In genomic region chr14:69637503-69638030, GRCh38 we compare ENCODE assay signal across 1 cellular context.
TF ChIP-seq lines count a peak whose summit lies in the region.

No MANE protein-coding gene starts in this region.

TF ChIP-seq in K562, 482 proteins besides CTCF, POLR2A, EP300 and RAD21 (continued from another document and continues in another):
- TF ChIP-seq TSHZ1 (CRISPR knock-in tag; IDR thresholded peaks at IDR 0.05) (no peak), ZBTB2 (IDR thresholded peaks at IDR 0.05) (no peak), RBM17 (IDR thresholded peaks at IDR 0.05; ENCODE audit: borderline replicate concordance, low read depth, low read length) (no peak), FOXP4 (CRISPR knock-in tag; IDR thresholded peaks at IDR 0.05; ENCODE audit: borderline replicate concordance) (no peak), PHF8 (IDR thresholded peaks at IDR 0.05; ENCODE audit: borderline replicate concordance, low read length) (no peak), RUNX1 (IDR thresholded peaks at IDR 0.05; ENCODE audit: low read depth) (no peak), BHLHE40 (IDR thresholded peaks at IDR 0.05; ENCODE audit: low read length) (peak; percentile 91), ZNF512 (tag; IDR thresholded peaks at IDR 0.05) (no peak), THRAP3 (IDR thresholded peaks at IDR 0.05; ENCODE audit: borderline replicate concordance) (no peak), KLF6 (CRISPR knock-in tag; IDR thresholded peaks at IDR 0.05; ENCODE audit: borderline replicate concordance) (no peak), TAF15 (IDR thresholded peaks at IDR 0.05; ENCODE audit: low read depth, low read length) (no peak), RFX1 (IDR thresholded peaks at IDR 0.05) (no peak), L3MBTL2 (IDR thresholded peaks at IDR 0.05) (no peak), TRIM24 (IDR thresholded peaks at IDR 0.05) (no peak), BRD9 (IDR thresholded peaks at IDR 0.05; ENCODE audit: low read depth, partially characterized antibody) (no peak), ZBTB5 (IDR thresholded peaks at IDR 0.05) (no peak), ATF4 (CRISPR knock-in tag; IDR thresholded peaks at IDR 0.05) (no peak), ZBTB9 (CRISPR knock-in tag; IDR thresholded peaks at IDR 0.05) (no peak), CBFA2T3 (IDR thresholded peaks at IDR 0.05) (peak; percentile 72), MBD1 (CRISPR knock-in tag; IDR thresholded peaks at IDR 0.05) (no peak), CREM (IDR thresholded peaks at IDR 0.05; ENCODE audit: low read depth) (no peak), ZNF354B (CRISPR knock-in tag; IDR thresholded peaks at IDR 0.05) (no peak), ZBTB7A (IDR thresholded peaks at IDR 0.05; ENCODE audit: borderline replicate concordance, control insufficient read depth, low read depth, low read length) (no peak), ZNF395 (CRISPR knock-in tag; IDR thresholded peaks at IDR 0.05) (no peak), VEZF1 (CRISPR knock-in tag; IDR thresholded peaks at IDR 0.05) (peak; percentile 50; the same call in 1 of the 2 replicates), FOS (IDR thresholded peaks at IDR 0.05; ENCODE audit: extremely low read depth, insufficient read length) (no peak), ATF7 (IDR thresholded peaks at IDR 0.05) (no peak), TFAP4 (CRISPR knock-in tag; IDR thresholded peaks at IDR 0.05; ENCODE audit: borderline replicate concordance) (peak; percentile 55; the same call in 1 of the 2 replicates), RNF2 (IDR thresholded peaks at IDR 0.05) (no peak), NFE2L1 (tag; IDR thresholded peaks at IDR 0.05; ENCODE audit: borderline replicate concordance, low read depth) (no peak), MAX (CRISPR knock-in tag; IDR thresholded peaks at IDR 0.05) (peak; percentile 51; the same call in 1 of the 2 replicates), TAF1 (IDR thresholded peaks at IDR 0.05; ENCODE audit: control insufficient read depth, extremely low read depth, insufficient read depth, low read length, severe bottlenecking) (no peak), TGIF2 (CRISPR knock-in tag; IDR thresholded peaks at IDR 0.05) (no peak), RNF219 (CRISPR knock-in tag; IDR thresholded peaks at IDR 0.05) (no peak), TAF9B (IDR thresholded peaks at IDR 0.05; ENCODE audit: partially characterized antibody) (peak; percentile 55), NCOR1 (IDR thresholded peaks at IDR 0.05) (no peak), KDM2B (CRISPR knock-in tag; IDR thresholded peaks at IDR 0.05) (no peak)
